7 cellular contexts compared by ENCODE assay signal in the genomic region with DNA sequence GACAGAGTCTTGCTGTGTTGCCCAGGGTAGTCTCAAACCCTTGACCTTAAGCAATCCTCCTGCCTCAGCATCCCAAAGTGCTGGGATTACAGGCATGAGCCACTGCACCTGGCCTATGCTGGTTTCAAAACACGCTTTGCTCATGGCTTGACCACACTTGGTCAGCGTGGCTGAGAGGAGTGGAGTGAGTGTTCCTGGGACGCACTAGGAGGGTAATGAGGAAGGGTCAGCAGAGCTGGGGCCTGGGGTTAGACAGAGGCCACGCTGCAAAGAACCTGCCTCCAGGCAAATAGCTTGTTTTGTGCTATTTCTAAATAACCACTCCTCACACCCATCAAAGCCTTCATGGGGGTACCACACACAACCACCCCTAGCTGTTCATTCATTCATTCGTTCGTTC.
"Had no signal": no experiment of that assay in that cellular context is flagged by ENCODE, and none has a peak within 500 bp of the region (broad histone marks: within the 10 kb centered on the region; RNA-seq: fewer than 3 reads in every experiment).

No MANE protein-coding gene starts in this region.

- FAIRE-seq: HepG2 had no signal

- H3K36me3 ChIP-seq: HAP-1 had no signal

- ATAC-seq: GM23338, HCT116, HepG2 had no signal

- H3K9me3 ChIP-seq: HAP-1 had no signal

- H3K27me3 Mint-ChIP-seq: IgD-negative memory B cell had no signal

- H2AFZ ChIP-seq: GM23338 had no signal

- H3K27ac Mint-ChIP-seq: GM23338, HFFc6 had no signal

- H3K4me1 ChIP-seq: HAP-1 had no signal

- DNase-seq: H7, HFFc6 had no signal

- H3K4me2 ChIP-seq: GM23338 had no signal

- H3K4me3 Mint-ChIP-seq: GM23338, HFFc6, IgD-negative memory B cell had no signal

- H3K9me3 Mint-ChIP-seq: HFFc6, IgD-negative memory B cell had no signal

- H3K4me3 ChIP-seq: GM23338, HAP-1 had no signal

- H3K4me1 Mint-ChIP-seq: GM23338 had no signal
